ENCODE assay signal across 18 cellular contexts in genomic region chrX:30973784-30974427, GRCh38.
"Had no signal": no experiment of that assay in that cellular context is flagged by ENCODE, and none has a peak within 500 bp of the region (broad histone marks: within the 10 kb centered on the region; RNA-seq: fewer than 3 reads in every experiment).

No MANE protein-coding gene starts in this region.

- H3K36me3 ChIP-seq: gastrocnemius medialis, lower lobe of right lung, neutrophil, thoracic aorta, uterus had no signal

- H3K4me3 Mint-ChIP-seq: activated CD8-positive, alpha-beta T cell treated with anti-CD3 and anti-CD28 coated beads for 36 hours; activated T-helper 1 cell treated with anti-CD3 and anti-CD28 coated beads, Interleukin-12 subunit alpha, Interleukin-12 subunit beta, Interleukin-2, Interleukin-4 antibody, amounts not matched to agents 30 ng/mL and 10 ng/mL and 1 ng/mL, durations not matched to agents 14 hours and 24 hours and 36 hours; naive B cell; T-helper 2 cell treated with Interferon-gamma antibody and Interleukin-4, amounts not matched to agents 5 μg/mL and 100 μg/mL, for 36 hours had no signal

- H3K27ac ChIP-seq: gastrocnemius medialis, lower lobe of right lung, neutrophil, thoracic aorta had no signal

- DNase-seq: activated CD8-positive, alpha-beta memory T cell treated with anti-CD3 and anti-CD28 coated beads, Interleukin-2, amount 50 U/mL, for 4 hours; activated CD8-positive, alpha-beta T cell treated with anti-CD3 and anti-CD28 coated beads for 36 hours; activated naive CD4-positive, alpha-beta T cell; caudate nucleus; cortex of kidney; effector CD8-positive, alpha-beta T cell; gastrocnemius medialis; lower lobe of right lung; midbrain; naive B cell; retina; stimulated activated CD4-positive, alpha-beta T cell treated with anti-CD3 and anti-CD28 coated beads, Interleukin-4, amount 100 ng/mL, for 24 hours; stimulated activated naive CD8-positive, alpha-beta T cell treated with anti-CD3 and anti-CD28 coated beads, Interleukin-15, amount 100 ng/mL, for 72 hours; uterus had no signal

- H3K4me3 ChIP-seq: gastrocnemius medialis, lower lobe of right lung, thoracic aorta, uterus had no signal

- H3K4me1 ChIP-seq: gastrocnemius medialis, lower lobe of right lung, uterus had no signal

- H3K27ac Mint-ChIP-seq: activated CD8-positive, alpha-beta T cell treated with anti-CD3 and anti-CD28 coated beads for 36 hours; activated T-helper 1 cell treated with anti-CD3 and anti-CD28 coated beads, Interleukin-12 subunit alpha, Interleukin-12 subunit beta, Interleukin-2, Interleukin-4 antibody, amounts not matched to agents 30 ng/mL and 10 ng/mL and 1 ng/mL, durations not matched to agents 14 hours and 24 hours and 36 hours; naive B cell; T-helper 2 cell treated with Interferon-gamma antibody and Interleukin-4, amounts not matched to agents 5 μg/mL and 100 μg/mL, for 36 hours had no signal

- H3K36me3 Mint-ChIP-seq: naive B cell had no signal

- H3K9me3 Mint-ChIP-seq: activated CD8-positive, alpha-beta T cell treated with anti-CD3 and anti-CD28 coated beads for 36 hours; activated T-helper 1 cell treated with anti-CD3 and anti-CD28 coated beads, Interleukin-12 subunit alpha, Interleukin-12 subunit beta, Interleukin-2, Interleukin-4 antibody, amounts not matched to agents 30 ng/mL and 10 ng/mL and 1 ng/mL, durations not matched to agents 14 hours and 24 hours and 36 hours; stimulated activated naive CD8-positive, alpha-beta T cell treated with anti-CD3 and anti-CD28 coated beads, Interleukin-15, amount 100 ng/mL, for 72 hours; T-helper 2 cell treated with Interferon-gamma antibody and Interleukin-4, amounts not matched to agents 5 μg/mL and 100 μg/mL, for 36 hours had no signal

- H3K27me3 ChIP-seq: neutrophil, uterus had no signal

- H3K9me3 ChIP-seq: gastrocnemius medialis, lower lobe of right lung, neutrophil, thoracic aorta, uterus had no signal
